17 cellular contexts compared by ENCODE assay signal in the genomic region with DNA sequence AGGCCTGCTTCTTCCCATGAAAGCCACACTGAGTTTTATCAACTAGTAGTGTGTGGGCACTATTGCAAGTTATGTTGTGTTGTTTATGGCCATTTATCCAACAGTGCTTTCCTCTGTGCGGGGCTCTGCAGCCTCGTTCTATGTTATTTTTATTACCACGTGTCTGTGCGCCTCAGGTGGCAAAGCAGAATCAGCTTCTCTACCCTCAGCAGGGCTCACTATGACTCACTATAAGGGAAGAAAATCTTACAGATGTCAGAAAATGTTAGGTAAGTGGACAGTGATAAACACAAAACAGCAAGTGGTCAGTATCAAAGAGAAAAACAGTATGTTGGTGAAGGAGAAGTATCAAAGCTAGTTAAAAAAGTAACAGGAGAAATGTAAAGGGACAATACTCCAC.
DNase-seq lines count a peak whose midpoint lies in the region; ATAC-seq and TF ChIP-seq lines count a peak whose summit lies in the region.
"Had no signal": no experiment of that assay in that cellular context is flagged by ENCODE, and none has a peak within 500 bp of the region (broad histone marks: within the 10 kb centered on the region; RNA-seq: fewer than 3 reads in every experiment).

No MANE protein-coding gene starts in this region.

- no peak overlapping the region for H2AFZ ChIP-seq in OCI-LY3 (ENCODE audit: low read depth, low read length)

- intact Hi-C loops in activated CD4-positive, alpha-beta T cell treated with anti-CD3 and anti-CD28 coated beads, Interleukin-2, amount 10 ng/mL, durations not matched to agents 24 days and 14 days (cut with micrococcal nuclease): no loop called here

- H3K36me3 Mint-ChIP-seq in activated CD4-positive, alpha-beta T cell treated with anti-CD3 and anti-CD28 coated beads, Interleukin-2, amount 10 ng/mL, durations not matched to agents 24 days and 14 days (ENCODE audit: low read depth): no peaks in the 10 kb centered on the region
- no peaks in the 10 kb centered on the region for H3K36me3 Mint-ChIP-seq in glutamatergic neuron (ENCODE audit: unreplicated experiment)
- H3K36me3 Mint-ChIP-seq: CD4-positive, CD25-positive, alpha-beta regulatory T cell had no signal

- H3K4me3 ChIP-seq in OCI-LY3 (ENCODE audit: low read length) (no peak overlapping the region), retinal pigment epithelial cell (ENCODE audit: low read length) (no peak overlapping the region)
- H3K4me3 ChIP-seq: BLaER1 treated with 17β-estradiol and CSF1 and Interleukin-3, amounts not matched to agents 10 nM and 100 nM had no signal

- H3K4me1 ChIP-seq in OCI-LY3 (ENCODE audit: low read length): peaks cover 6% of the 10 kb centered on the region
- H3K4me1 ChIP-seq: BLaER1 treated with 17β-estradiol and CSF1 and Interleukin-3, amounts not matched to agents 10 nM and 100 nM had no signal

- no peaks in the 10 kb centered on the region for H3K27me3 ChIP-seq in OCI-LY3 (ENCODE audit: low read depth, low read length)
- H3K27me3 ChIP-seq: BLaER1 treated with 17β-estradiol and CSF1 and Interleukin-3, amounts not matched to agents 10 nM and 100 nM had no signal

- H3K27me3 Mint-ChIP-seq in activated CD4-positive, alpha-beta T cell treated with anti-CD3 and anti-CD28 coated beads, Interleukin-2, amount 10 ng/mL, durations not matched to agents 24 days and 14 days: peaks cover 15% of the 10 kb centered on the region
- H3K27me3 Mint-ChIP-seq in glutamatergic neuron (ENCODE audit: unreplicated experiment): no peaks in the 10 kb centered on the region

- no peak overlapping the region for H3K27ac Mint-ChIP-seq in activated CD4-positive, alpha-beta T cell treated with anti-CD3 and anti-CD28 coated beads, Interleukin-2, amount 10 ng/mL, durations not matched to agents 24 days and 14 days
- no peak overlapping the region for H3K27ac Mint-ChIP-seq in glutamatergic neuron (ENCODE audit: unreplicated experiment)
- H3K27ac Mint-ChIP-seq: CD4-positive, CD25-positive, alpha-beta regulatory T cell; H9; HFFc6 had no signal

- no peaks in the 10 kb centered on the region for H4K20me1 ChIP-seq in OCI-LY3 (ENCODE audit: insufficient read depth, low read length)
- H4K20me1 ChIP-seq: BLaER1 treated with 17β-estradiol and CSF1 and Interleukin-3, amounts not matched to agents 10 nM and 100 nM had no signal

- peaks cover 9% of the 10 kb centered on the region for H3K9me3 Mint-ChIP-seq in activated CD4-positive, alpha-beta T cell treated with anti-CD3 and anti-CD28 coated beads, Interleukin-2, amount 10 ng/mL, durations not matched to agents 24 days and 14 days
- no peaks in the 10 kb centered on the region for H3K9me3 Mint-ChIP-seq in glutamatergic neuron (ENCODE audit: unreplicated experiment)

- DNase-seq in activated CD4-positive, alpha-beta T cell treated with anti-CD3 and anti-CD28 coated beads, Interleukin-2, amount 10 ng/mL, durations not matched to agents 24 days and 14 days: peak; percentile 17
- no peak for DNase-seq in activated CD4-positive, alpha-beta T cell treated with anti-CD3 and anti-CD28 coated beads, Interleukin-2, amount 50 U/mL, for 48 hours
- DNase-seq in iris pigment epithelial cell (ENCODE audit: low read depth): peak; percentile 7
- DNase-seq in retinal pigment epithelial cell (ENCODE audit: low read depth): peak; percentile 10
- no peak for DNase-seq in glutamatergic neuron
- no peak for DNase-seq in HUDEP-2 (lab: John Stamatoyannopoulos, UW; ENCODE audit: unreplicated experiment in 76 of 76)
- DNase-seq: 8988T; ACHN; CD4-positive, CD25-positive, alpha-beta regulatory T cell; DMS53; GF-D8; GOT3; H9; HFFc6 had no signal

- no peak for ATAC-seq in GM19452 (IDR thresholded peaks at IDR 0.05; ENCODE audit: unreplicated experiment)

- 0 out of 2 replicates have a peak overlapping the region, but pooled peaks have one; percentile 4 for H3K4me2 ChIP-seq in OCI-LY3 (ENCODE audit: low read length)
- H3K4me2 ChIP-seq: BLaER1 treated with 17β-estradiol and CSF1 and Interleukin-3, amounts not matched to agents 10 nM and 100 nM had no signal

- no peak overlapping the region for H3K4me3 Mint-ChIP-seq in activated CD4-positive, alpha-beta T cell treated with anti-CD3 and anti-CD28 coated beads, Interleukin-2, amount 10 ng/mL, durations not matched to agents 24 days and 14 days
- H3K4me3 Mint-ChIP-seq in glutamatergic neuron (ENCODE audit: unreplicated experiment): no peak overlapping the region
- H3K4me3 Mint-ChIP-seq: CD4-positive, CD25-positive, alpha-beta regulatory T cell; H9; HFFc6 had no signal

- H3K4me1 Mint-ChIP-seq in activated CD4-positive, alpha-beta T cell treated with anti-CD3 and anti-CD28 coated beads, Interleukin-2, amount 10 ng/mL, durations not matched to agents 24 days and 14 days: no peaks in the 10 kb centered on the region
- peaks cover 4% of the 10 kb centered on the region for H3K4me1 Mint-ChIP-seq in glutamatergic neuron (ENCODE audit: low read depth, unreplicated experiment)
- H3K4me1 Mint-ChIP-seq: CD4-positive, CD25-positive, alpha-beta regulatory T cell had no signal

- no peak overlapping the region for H3K27ac ChIP-seq in OCI-LY3 (ENCODE audit: low read length)
- H3K27ac ChIP-seq: BLaER1 treated with 17β-estradiol and CSF1 and Interleukin-3, amounts not matched to agents 10 nM and 100 nM had no signal

- no peak overlapping the region for H3K9ac ChIP-seq in OCI-LY3 (ENCODE audit: low read length)
- H3K9ac ChIP-seq: BLaER1 treated with 17β-estradiol and CSF1 and Interleukin-3, amounts not matched to agents 10 nM and 100 nM had no signal

- H3K9me3 ChIP-seq in OCI-LY3 (ENCODE audit: insufficient read depth, low read length): peaks cover 5% of the 10 kb centered on the region; the same call in 1 of the 2 replicates

- TF ChIP-seq CTCF in OCI-LY3 (IDR thresholded peaks at IDR 0.05; ENCODE audit: low read depth, low read length) (no peak), retinal pigment epithelial cell (conservative IDR thresholded peaks at IDR 0.05; ENCODE audit: low read depth, low read length) (no peak), glutamatergic neuron (IDR thresholded peaks at IDR 0.05; ENCODE audit: partially characterized antibody, unreplicated experiment) (no peak)

- H3K36me3 ChIP-seq in OCI-LY3 (replicated peaks; ENCODE audit: low read depth, low read length): no peaks in the 10 kb centered on the region
- H3K36me3 ChIP-seq: BLaER1 treated with 17β-estradiol and CSF1 and Interleukin-3, amounts not matched to agents 10 nM and 100 nM had no signal

- H3K79me2 ChIP-seq in OCI-LY3 (ENCODE audit: low read length): no peaks in the 10 kb centered on the region

Comparison
In these comparisons a context has a peak if more than half of its experiments do, and no peak if none do; other contexts are left out.
1. DNase-seq: peak in activated CD4-positive, alpha-beta T cell treated with anti-CD3 and anti-CD28 coated beads, Interleukin-2, amount 10 ng/mL, durations not matched to agents 24 days and 14 days (single experiment), iris pigment epithelial cell (single experiment) and retinal pigment epithelial cell (single experiment); none in activated CD4-positive, alpha-beta T cell treated with anti-CD3 and anti-CD28 coated beads, Interleukin-2, amount 50 U/mL, for 48 hours (0 of 2), glutamatergic neuron (single experiment) and HUDEP-2 (0 of 76).